In the genomic region with DNA sequence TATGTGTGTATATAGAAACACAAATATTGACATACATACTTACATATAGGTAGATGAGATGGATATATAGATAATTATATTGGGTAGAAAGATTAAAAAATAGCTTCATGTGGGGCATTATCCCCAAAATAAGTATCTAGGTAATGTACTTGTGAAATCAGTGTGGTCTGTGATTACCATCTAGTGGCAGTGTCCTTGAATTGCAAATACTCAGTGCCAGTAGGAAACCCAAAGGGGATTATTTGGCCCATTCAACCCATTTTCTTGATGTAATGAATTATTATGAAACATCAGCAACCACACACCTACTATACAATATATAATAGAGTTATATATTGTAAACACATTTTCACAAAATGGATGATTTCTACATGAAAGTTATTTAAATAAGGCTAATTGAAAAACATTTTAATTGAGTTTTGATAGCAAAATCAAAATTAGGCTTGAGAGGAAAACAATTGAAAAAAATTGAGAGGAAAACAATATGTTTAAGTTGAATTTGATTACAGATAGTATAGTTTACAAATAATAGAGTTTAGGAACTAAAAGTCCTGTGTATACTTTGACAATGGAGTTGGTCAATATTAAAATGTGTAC, we compare ENCODE assay signal across 8 cellular contexts.
DNase-seq lines count a peak whose midpoint lies in the region; ATAC-seq lines count a peak whose summit lies in the region.

No MANE protein-coding gene starts in this region.

- no peaks in the 10 kb centered on the region for H3K4me1 Mint-ChIP-seq in stimulated activated naive CD8-positive, alpha-beta T cell treated with anti-CD3 and anti-CD28 coated beads, Interleukin-15, amount 100 ng/mL, for 72 hours

- no peak overlapping the region for H3K27ac Mint-ChIP-seq in stimulated activated naive CD8-positive, alpha-beta T cell treated with anti-CD3 and anti-CD28 coated beads, Interleukin-15, amount 100 ng/mL, for 72 hours

- no peaks in the 10 kb centered on the region for H3K27me3 Mint-ChIP-seq in stimulated activated naive CD8-positive, alpha-beta T cell treated with anti-CD3 and anti-CD28 coated beads, Interleukin-15, amount 100 ng/mL, for 72 hours

- DNase-seq in DMS79 treated with DMSO at 0.1 percent for 48 hours (lab: John Stamatoyannopoulos, UW) (peak; percentile 0), DMS79 (lab: John Stamatoyannopoulos, UW) (no peak), HS-27A (ENCODE audit: low read depth) (peak; percentile 2), SK-N-DZ (ENCODE audit: low spot score) (peak; percentile 37), glomerular visceral epithelial cell (ENCODE audit: extremely low spot score) (peak; percentile 46), NK-92 (lab: John Stamatoyannopoulos, UW; ENCODE audit: unreplicated experiment) (no peak), Right ventricle myocardium inferior (ENCODE audit: missing footprints) (no peak)
- no peak for DNase-seq in stimulated activated naive CD8-positive, alpha-beta T cell treated with anti-CD3 and anti-CD28 coated beads, Interleukin-15, amount 100 ng/mL, for 72 hours

- intact Hi-C loops in Right ventricle myocardium inferior (cut with DNase I), result loop anchor here (5.0 kb wide), 1 partner anchor 355 kb away; no protein-coding TSS in a partner anchor

- H3K9me3 Mint-ChIP-seq in stimulated activated naive CD8-positive, alpha-beta T cell treated with anti-CD3 and anti-CD28 coated beads, Interleukin-15, amount 100 ng/mL, for 72 hours, result peaks cover 5 to 14% of the 10 kb centered on the region in 2 donors

- no peak for ATAC-seq in stimulated activated naive CD8-positive, alpha-beta T cell treated with anti-CD3 and anti-CD28 coated beads, Interleukin-15, amount 100 ng/mL, for 72 hours
- no peak for ATAC-seq in Right ventricle myocardium inferior

- H3K4me3 Mint-ChIP-seq in stimulated activated naive CD8-positive, alpha-beta T cell treated with anti-CD3 and anti-CD28 coated beads, Interleukin-15, amount 100 ng/mL, for 72 hours, result no peak overlapping the region

Comparison
In these comparisons a context has a peak if more than half of its experiments do, and no peak if none do; other contexts are left out.
1. DNase-seq: peak in DMS79 treated with DMSO at 0.1 percent for 48 hours (single experiment), HS-27A (single experiment), SK-N-DZ (single experiment) and glomerular visceral epithelial cell (single experiment); none in DMS79 (single experiment), NK-92 (single experiment), stimulated activated naive CD8-positive, alpha-beta T cell treated with anti-CD3 and anti-CD28 coated beads, Interleukin-15, amount 100 ng/mL, for 72 hours (0 of 2) and Right ventricle myocardium inferior (single experiment).